Comparison of ENCODE assay signal across 13 cellular contexts in genomic region chr2:147829106-147829505, GRCh38. TPM values are rescaled to one million over a fixed set of nuclear protein-coding genes. Genes with fewer than 3 reads are reported as not detected.
DNase-seq lines count a peak whose midpoint lies in the region; ATAC-seq and TF ChIP-seq lines count a peak whose summit lies in the region.
"Had no signal": no experiment of that assay in that cellular context is flagged by ENCODE, and none has a peak within 500 bp of the region (broad histone marks: within the 10 kb centered on the region; RNA-seq: fewer than 3 reads in every experiment).

No MANE protein-coding gene starts in this region.

- TF ChIP-seq POLR2A in erythroblast (IDR thresholded peaks at IDR 0.05; ENCODE audit: low read length), result no peak
- TF ChIP-seq POLR2A in lower leg skin (IDR thresholded peaks at IDR 0.05), result no peak

- no peak for ATAC-seq in HG03159 (IDR thresholded peaks at IDR 0.05; ENCODE audit: unreplicated experiment)
- ATAC-seq: naive thymus-derived CD8-positive, alpha-beta T cell had no signal

- DNase-seq in A172 (ENCODE audit: low spot score) (peak; percentile 79), ELR (ENCODE audit: low read depth) (peak; percentile 68), NCI-H748 treated with DMSO at 0.1 percent for 48 hours (lab: John Stamatoyannopoulos, UW) (peak; percentile 35), erythroblast (lab: John Stamatoyannopoulos, UW) (peak; percentile 21 to 65), lower leg skin (ENCODE audit: low spot score in 2 of 2) (no peak), NCI-H128 (lab: John Stamatoyannopoulos, UW; ENCODE audit: unreplicated experiment) (no peak)
- no peak for DNase-seq in activated effector memory CD4-positive, alpha-beta T cell treated with anti-CD3 and anti-CD28 coated beads, Interleukin-2, amount 50 U/mL, for 16 hours
- DNase-seq: anterior cingulate cortex; hippocampal formation; naive thymus-derived CD8-positive, alpha-beta T cell; Peyer's patch; transverse colon had no signal

- TF ChIP-seq CTCF in lower leg skin (IDR thresholded peaks at IDR 0.05), result no peak

- intact Hi-C loops in lower leg skin (cut with DNase I; ENCODE audit: low total_unique reads), result no loop called here

- H3K4me3 ChIP-seq in lower leg skin (ENCODE audit: low read depth, poor library complexity, severe bottlenecking), result no peak overlapping the region
- H3K4me3 ChIP-seq: Peyer's patch, transverse colon had no signal

RNA-seq across cellular contexts. Expression of gene ACVR2A, which starts 15.7 kb away (rescaled TPM):
- total RNA-seq in A172 (2014; rRNA removed; shearing (Covaris generic)), result 3.6 and 5.5 TPM in 2 replicates
- 10 to 100 TPM; 44.4 to 75.4 (median 62.0) TPM for total RNA-seq in lower leg skin

Comparison
In these comparisons a context has a peak if more than half of its experiments do, and no peak if none do; other contexts are left out.
1. DNase-seq: peak in A172 (single experiment), ELR (single experiment), NCI-H748 treated with DMSO at 0.1 percent for 48 hours (single experiment) and erythroblast (2 of 2); none in lower leg skin (0 of 2), NCI-H128 (single experiment) and activated effector memory CD4-positive, alpha-beta T cell treated with anti-CD3 and anti-CD28 coated beads, Interleukin-2, amount 50 U/mL, for 16 hours (single experiment).